10 cellular contexts compared by ENCODE assay signal in the genomic region with DNA sequence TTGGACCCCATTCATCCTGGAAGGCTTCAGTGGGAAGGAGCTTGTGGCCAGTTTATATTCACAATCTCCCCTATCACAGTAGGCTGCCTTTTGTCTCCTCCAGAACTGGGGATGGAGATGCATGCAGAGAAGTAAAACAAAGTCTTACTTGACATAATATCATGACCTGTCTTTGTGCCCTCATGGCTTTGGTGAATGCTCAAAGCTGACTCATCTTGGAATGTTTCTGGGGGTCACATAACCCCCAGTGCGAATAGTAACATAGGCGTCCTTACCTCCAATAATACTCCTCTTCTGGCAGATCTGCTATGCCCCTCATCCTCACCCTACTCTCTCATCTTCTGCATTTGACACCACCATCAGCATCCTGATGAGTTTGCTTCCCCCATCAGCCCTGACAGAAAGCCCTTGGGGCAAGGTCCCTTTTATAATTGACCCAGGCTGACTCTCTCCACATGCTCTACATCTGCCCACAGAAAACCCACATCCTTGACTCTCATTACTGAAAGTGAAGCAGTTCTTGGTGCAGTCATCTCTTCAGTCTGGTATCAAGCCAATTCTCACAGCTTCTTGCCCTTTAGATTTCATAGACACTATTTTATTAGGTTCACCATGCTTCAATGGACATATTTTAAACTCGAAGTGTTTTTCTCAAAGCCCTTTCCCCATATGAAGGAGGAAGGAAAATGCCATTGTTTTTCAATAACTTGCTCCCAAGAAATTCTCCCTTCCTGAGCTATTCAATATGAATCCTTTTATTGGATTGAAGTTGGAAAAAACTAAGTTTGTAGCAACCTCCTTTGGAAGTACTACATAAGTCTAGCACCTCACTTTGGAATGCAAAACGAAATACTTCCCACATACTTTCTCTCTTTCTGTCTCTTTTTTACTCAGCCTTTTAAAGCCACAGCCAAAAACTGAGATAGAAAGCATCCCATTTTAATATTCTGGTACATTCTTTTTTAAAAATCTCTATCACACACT. TPM values are rescaled to one million over a fixed set of nuclear protein-coding genes. Genes with fewer than 3 reads are reported as not detected.
DNase-seq lines count a peak whose midpoint lies in the region; ATAC-seq and FAIRE-seq lines count a peak whose summit lies in the region.
"Had no signal": no experiment of that assay in that cellular context is flagged by ENCODE, and none has a peak within 500 bp of the region (broad histone marks: within the 10 kb centered on the region; RNA-seq: fewer than 3 reads in every experiment).

No MANE protein-coding gene starts in this region.

- peak overlapping the region in 1 of 2 experiments; percentile 74 for H3K18ac ChIP-seq in mesenchymal stem cell (ENCODE audit: low read depth in 1 of 2, low read length in 2 of 2)

- FAIRE-seq in GM18507 (lab: Jason Lieb, UNC), result peak; percentile 98
- FAIRE-seq in HTR-8/SVneo (lab: Jason Lieb, UNC), result no peak

- H3K4me3 ChIP-seq in mesenchymal stem cell (ENCODE audit: insufficient read depth in 1 of 2, low read depth in 1 of 2, low read length in 2 of 2), result no peak overlapping the region
- H3K4me3 ChIP-seq: skin epidermis had no signal

- H3K23ac ChIP-seq in mesenchymal stem cell (ENCODE audit: low read length in 2 of 2), result no peak overlapping the region

- H2AFZ ChIP-seq in mesenchymal stem cell (ENCODE audit: low read depth, low read length), result no peak overlapping the region

- ATAC-seq in GM21825 (IDR thresholded peaks at IDR 0.05; ENCODE audit: unreplicated experiment), result peak; percentile 99
- peak; percentile 100 for ATAC-seq in HG03571 (IDR thresholded peaks at IDR 0.05; ENCODE audit: unreplicated experiment)

- peak overlapping the region; percentile 5 for H2AK5ac ChIP-seq in mesenchymal stem cell (ENCODE audit: low read length, severe bottlenecking)

- peaks cover 2% of the 10 kb centered on the region for H3K4me1 ChIP-seq in mesenchymal stem cell (ENCODE audit: control insufficient read depth, insufficient read depth, low read depth, low read length)

- DNase-seq in GM18507 (ENCODE audit: extremely low spot score, insufficient read length, low read depth) (peak; percentile 54), mesenchymal stem cell (peak; percentile 32), OCI-M1 (lab: John Stamatoyannopoulos, UW) (no peak), NOMO-1 treated with dmso at 0.1 percent for 144 hours (lab: John Stamatoyannopoulos, UW; ENCODE audit: unreplicated experiment) (no peak), HTR-8/SVneo (ENCODE audit: insufficient read length, low spot score) (no peak)
- no peak for DNase-seq in activated naive CD4-positive, alpha-beta T cell (lab: John Stamatoyannopoulos, UW)
- DNase-seq: T1000 had no signal

- H2BK15ac ChIP-seq in mesenchymal stem cell (ENCODE audit: low read depth, poor library complexity, severe bottlenecking), result no peak overlapping the region

- no peak overlapping the region for H4K91ac ChIP-seq in mesenchymal stem cell (ENCODE audit: low read length)

- peak overlapping the region; percentile 73 for H3K9ac ChIP-seq in mesenchymal stem cell (ENCODE audit: low read length)

- WGBS in mesenchymal stem cell, result 73% methylated on average over 3 of the region's 4 CpGs

- no peak overlapping the region for H3K4me2 ChIP-seq in mesenchymal stem cell (ENCODE audit: low read length, poor library complexity, severe bottlenecking)

- no peaks in the 10 kb centered on the region for H3K36me3 ChIP-seq in mesenchymal stem cell (ENCODE audit: control insufficient read depth in 1 of 2, insufficient read depth in 2 of 2, low read depth in 1 of 2, low read length in 2 of 2)

- H3K9me3 ChIP-seq in mesenchymal stem cell (ENCODE audit: control insufficient read depth, low read length), result no peaks in the 10 kb centered on the region

- no peaks in the 10 kb centered on the region for H3K27me3 ChIP-seq in mesenchymal stem cell (ENCODE audit: control insufficient read depth in 1 of 2, insufficient read depth in 1 of 2, low read length in 2 of 2)

- no peak overlapping the region for H2BK5ac ChIP-seq in mesenchymal stem cell (ENCODE audit: low read depth, low read length, poor library complexity, severe bottlenecking)

- no peak overlapping the region for H2BK120ac ChIP-seq in mesenchymal stem cell (ENCODE audit: low read depth, low read length)

- H3K4ac ChIP-seq in mesenchymal stem cell (ENCODE audit: low read depth in 1 of 2, low read length in 2 of 2), result peak overlapping the region in 1 of 2 experiments; percentile 82

- no peak overlapping the region for H4K8ac ChIP-seq in mesenchymal stem cell (ENCODE audit: low read length)

- peak overlapping the region; percentile 12 to 57 for H2BK12ac ChIP-seq in mesenchymal stem cell (ENCODE audit: low read length in 2 of 2)

- peak overlapping the region; percentile 52 for H3K27ac ChIP-seq in mesenchymal stem cell (ENCODE audit: low read length, poor library complexity, severe bottlenecking)
- H3K27ac ChIP-seq: skin epidermis had no signal

- no peak overlapping the region for H3K14ac ChIP-seq in mesenchymal stem cell (ENCODE audit: low read length in 2 of 2)

- H3K79me1 ChIP-seq in mesenchymal stem cell (replicated peaks; ENCODE audit: low read length, poor library complexity, severe bottlenecking), result no peaks in the 10 kb centered on the region

RNA-seq across cellular contexts. Expression of gene OSTN, which starts 36.6 kb away (rescaled TPM):
- not detected for polyA plus RNA-seq in mesenchymal stem cell (2013, experiment 1 of 2)
- not detected for polyA plus RNA-seq in mesenchymal stem cell (2013, experiment 2 of 2)

Comparison
In these comparisons a context has a peak if more than half of its experiments do, and no peak if none do; other contexts are left out.
1. DNase-seq: peak in GM18507 (single experiment) and mesenchymal stem cell (single experiment); none in OCI-M1 (single experiment), NOMO-1 treated with dmso at 0.1 percent for 144 hours (single experiment), activated naive CD4-positive, alpha-beta T cell (0 of 4) and HTR-8/SVneo (single experiment).